8 cellular contexts compared by ENCODE assay signal in the genomic region with DNA sequence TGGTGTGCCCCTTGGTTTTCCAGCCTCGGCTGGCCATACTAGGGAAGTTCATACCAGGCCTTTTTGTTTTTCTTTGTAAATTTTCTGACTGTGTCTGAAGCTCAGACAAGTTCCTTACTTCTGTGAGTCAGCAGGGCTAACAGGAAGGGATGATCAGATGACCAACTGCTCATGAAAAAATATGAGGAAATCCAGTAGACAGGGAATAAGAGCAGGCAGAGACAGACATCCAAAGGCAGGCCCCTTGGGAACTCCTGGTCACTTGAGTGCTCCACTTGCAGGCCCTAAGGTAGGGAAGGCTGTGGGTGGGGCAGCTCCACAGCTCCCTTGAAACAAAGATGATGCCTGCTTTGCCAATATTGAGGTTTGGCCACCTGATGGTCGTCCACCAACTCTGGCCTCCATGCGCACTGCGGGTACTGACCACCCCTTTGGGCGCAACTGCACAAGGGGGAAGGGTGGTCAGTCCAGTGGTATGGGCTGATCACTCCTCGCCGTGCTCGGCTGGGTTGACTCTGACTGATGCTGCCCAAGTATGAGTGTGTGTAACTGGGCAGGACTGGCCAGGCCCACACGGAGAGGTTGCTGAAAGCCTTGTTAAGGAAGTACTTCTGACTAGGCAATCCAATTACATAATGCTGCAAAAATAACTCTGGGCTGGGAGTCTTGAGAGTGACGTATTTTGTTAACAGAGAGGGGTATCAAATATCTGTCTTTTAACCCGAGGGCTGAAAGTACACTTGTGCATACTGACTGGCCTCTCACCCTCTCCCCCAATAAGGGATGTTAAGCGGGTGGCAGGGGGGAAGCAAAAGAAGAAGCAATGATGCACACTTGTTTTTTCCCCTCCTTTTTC.
A peak's percentile ranks its signal among the peaks of the same experiment; 100 is the strongest.
DNase-seq lines count a peak whose midpoint lies in the region; ATAC-seq lines count a peak whose summit lies in the region.

No MANE protein-coding gene starts in this region.

- DNase-seq in NCI-H2171 treated with DMSO at 0.1 percent for 48 hours (lab: John Stamatoyannopoulos, UW) (peak; percentile 12), NCI-H2171 (lab: John Stamatoyannopoulos, UW) (no peak), amniotic epithelial cell (ENCODE audit: low read depth) (peak; percentile 94), islet precursor cell (peak; percentile 65), KG1 (lab: John Stamatoyannopoulos, UW) (no peak), GM19238 (ENCODE audit: insufficient read length, low spot score) (no peak)

- peaks cover 5 to 67% (median 47%) of the 10 kb centered on the region in 5 donors for H3K4me1 ChIP-seq in subcutaneous abdominal adipose tissue (ENCODE audit: control insufficient read depth in 5 of 5, insufficient read depth in 5 of 5, low read length in 5 of 5)

- H3K27ac ChIP-seq in subcutaneous abdominal adipose tissue (ENCODE audit: low read depth, low read length): peak overlapping the region; percentile 74

- H3K9ac ChIP-seq in subcutaneous abdominal adipose tissue (ENCODE audit: low read length in 5 of 5): no peak overlapping the region

- no peaks in the 10 kb centered on the region for H3K9me3 ChIP-seq in subcutaneous abdominal adipose tissue (ENCODE audit: control insufficient read depth in 5 of 5, low read length in 5 of 5)

- ATAC-seq in HG03432 (IDR thresholded peaks at IDR 0.05; ENCODE audit: unreplicated experiment): no peak

- H3K4me3 ChIP-seq in subcutaneous abdominal adipose tissue (ENCODE audit: low read depth in 1 of 5, low read length in 5 of 5): peak overlapping the region in 1 of 5 donors; percentile 2

- peaks cover 14 to 35% (median 22%) of the 10 kb centered on the region in 5 donors for H3K27me3 ChIP-seq in subcutaneous abdominal adipose tissue (ENCODE audit: control insufficient read depth in 5 of 5, insufficient read depth in 4 of 5, low read length in 5 of 5)

- H3K36me3 ChIP-seq in subcutaneous abdominal adipose tissue (ENCODE audit: control insufficient read depth in 5 of 5, insufficient read depth in 5 of 5, low read length in 5 of 5): no peaks in the 10 kb centered on the region

Comparison
In these comparisons a context has a peak if more than half of its experiments do, and no peak if none do; other contexts are left out.
1. DNase-seq: peak in NCI-H2171 treated with DMSO at 0.1 percent for 48 hours (single experiment), amniotic epithelial cell (single experiment) and islet precursor cell (single experiment); none in NCI-H2171 (single experiment), KG1 (single experiment) and GM19238 (single experiment).